In the genomic region with DNA sequence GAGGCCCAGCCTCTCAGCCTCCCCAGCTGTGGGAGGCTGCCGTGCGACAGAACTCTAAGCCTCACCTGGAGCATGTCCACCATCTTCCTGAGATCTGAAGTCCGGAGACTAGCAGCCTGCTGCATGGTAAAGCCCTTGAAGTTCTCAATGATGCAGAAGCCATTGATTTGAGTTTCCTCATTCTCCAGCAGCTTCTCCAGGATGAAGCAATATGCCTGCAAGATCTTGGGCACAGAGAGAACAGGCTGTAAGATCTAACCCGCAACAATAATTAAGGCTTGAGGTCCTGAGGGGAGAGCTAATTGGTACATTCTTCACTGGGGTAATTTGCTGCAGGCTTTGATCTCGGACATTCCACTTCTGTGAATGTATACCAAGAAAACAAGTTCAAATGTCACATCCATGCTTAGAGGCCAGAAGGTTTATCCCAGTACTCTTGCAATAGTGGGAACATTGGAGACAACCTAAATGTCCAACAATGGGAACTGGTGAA, we compare ENCODE assay signal across 27 cellular contexts. TPM values are rescaled to one million over a fixed set of nuclear protein-coding genes. Genes with fewer than 3 reads are reported as not detected.
"Had no signal": no experiment of that assay in that cellular context is flagged by ENCODE, and none has a peak within 500 bp of the region (broad histone marks: within the 10 kb centered on the region; RNA-seq: fewer than 3 reads in every experiment).

No MANE protein-coding gene starts in this region.

- H3K27ac ChIP-seq: SK-N-MC had no signal

- DNase-seq: activated CD4-positive, alpha-beta T cell treated with anti-CD3 and anti-CD28 coated beads for 48 hours; activated CD4-positive, alpha-beta T cell treated with anti-CD3 and anti-CD28 coated beads, Interleukin-2, amount 50 U/mL, for 4 hours; activated CD4-positive, CD25-positive, alpha-beta regulatory T cell treated with anti-CD3 and anti-CD28 coated beads, Interleukin-2, amount 50 U/mL, for 72 hours; activated CD8-positive, alpha-beta memory T cell treated with anti-CD3 and anti-CD28 coated beads, Interleukin-2, amount 10 ng/mL, durations not matched to agents 7 days and 5 days; activated effector memory CD4-positive, alpha-beta T cell treated with Interleukin-2 at 50 U/mL for 16 hours; activated naive CD4-positive, alpha-beta T cell; activated naive CD8-positive, alpha-beta T cell treated with anti-CD3 and anti-CD28 coated beads, Interleukin-2, amount 50 U/mL, for 24 hours; activated T-cell treated with anti-CD3 and anti-CD28 coated beads, Interleukin-2, amount 50 U/mL, for 24 hours; amygdala; MG63; NCI-H1092; NCI-H1417 treated with DMSO at 0.1 percent for 48 hours; NCI-H1694; NCI-H2029; NCI-H345; NCI-H510A; NCI-H526 treated with DMSO at 0.1 percent for 48 hours; NCI-H82; PC-3; SHP77 treated with DMSO at 0.1 percent for 48 hours; SW 1271 had no signal

- H3K9me3 ChIP-seq: MG63 had no signal

- H3K36me3 ChIP-seq: MG63 had no signal

- FAIRE-seq: astrocyte, RCC 7860 had no signal

- H3K4me3 ChIP-seq: MG63, SK-N-MC had no signal

- ATAC-seq: activated CD8-positive, alpha-beta memory T cell treated with anti-CD3 and anti-CD28 coated beads, Interleukin-2, amount 10 ng/mL, durations not matched to agents 7 days and 5 days; activated naive CD4-positive, alpha-beta T cell treated with anti-CD3 and anti-CD28 coated beads, Interleukin-2, amount 50 U/mL, for 72 hours; activated naive CD8-positive, alpha-beta T cell treated with anti-CD3 and anti-CD28 coated beads, Interleukin-2, amount 50 U/mL, for 24 hours; PC-3; WTC11 had no signal

RNA-seq across cellular contexts. Expression of a gene that starts 9.7 kb away (rescaled TPM):
- total RNA-seq: activated CD8-positive, alpha-beta memory T cell treated with anti-CD3 and anti-CD28 coated beads, Interleukin-2, amount 10 ng/mL, durations not matched to agents 7 days and 5 days; activated naive CD4-positive, alpha-beta T cell treated with anti-CD3 and anti-CD28 coated beads, Interleukin-2, amount 50 U/mL, for 72 hours; activated T-helper 1 cell treated with anti-CD3 and anti-CD28 coated beads, Interleukin-12 subunit alpha, Interleukin-12 subunit beta, Interleukin-2, Interleukin-4 antibody, amounts not matched to agents 30 ng/mL and 10 ng/mL and 1 ng/mL, durations not matched to agents 14 hours and 24 hours and 36 hours; astrocyte; PC-3; WTC11 had no signal
